Comparison of ENCODE assay signal across 8 cellular contexts in the genomic region with DNA sequence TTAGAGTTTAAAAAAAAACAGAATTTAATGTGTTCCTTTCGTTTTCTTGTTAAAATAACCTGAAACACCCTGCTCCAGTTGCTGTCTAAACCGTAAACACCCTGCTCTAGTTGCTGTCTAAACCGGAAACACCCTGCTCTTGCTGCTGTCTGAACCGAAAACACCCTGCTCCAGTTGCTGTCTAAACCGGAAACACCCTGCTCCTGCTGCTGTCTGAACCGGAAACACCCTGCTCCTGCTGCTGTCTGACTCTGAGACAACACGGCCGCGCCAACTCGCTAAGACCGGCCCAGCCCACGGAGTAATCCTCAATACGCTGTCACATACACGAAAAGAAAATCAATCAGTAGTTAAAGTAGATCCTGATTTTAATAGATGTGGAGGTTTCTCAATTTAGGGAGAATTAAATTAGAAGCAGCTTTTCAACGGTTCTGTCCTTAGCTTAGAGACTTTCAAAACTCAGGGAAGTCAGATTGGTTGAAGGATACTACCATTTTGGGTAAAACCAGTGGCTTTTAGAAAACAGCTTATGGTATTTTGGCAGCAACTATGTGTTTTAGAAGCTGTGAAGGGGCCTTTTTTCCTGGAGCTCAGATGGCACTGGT.
DNase-seq lines count a peak whose midpoint lies in the region; ATAC-seq and TF ChIP-seq lines count a peak whose summit lies in the region.
"Had no signal": no experiment of that assay in that cellular context is flagged by ENCODE, and none has a peak within 500 bp of the region (broad histone marks: within the 10 kb centered on the region; RNA-seq: fewer than 3 reads in every experiment).

No MANE protein-coding gene starts in this region.

- intact Hi-C loops in upper lobe of right lung (cut with DNase I): no loop called here

- H3K4me3 ChIP-seq in upper lobe of right lung: no peak overlapping the region
- H3K4me3 ChIP-seq: body of pancreas had no signal

- TF ChIP-seq CTCF in GM20000 (IDR thresholded peaks at IDR 0.05; ENCODE audit: extremely low read depth, missing control alignments) (no peak), upper lobe of right lung (IDR thresholded peaks at IDR 0.05) (no peak)

- peaks cover 10% of the 10 kb centered on the region for H3K9me3 Mint-ChIP-seq in activated CD4-positive, alpha-beta memory T cell treated with anti-CD3 and anti-CD28 coated beads, Interleukin-2, amount 10 ng/mL, durations not matched to agents 7 days and 5 days

- TF ChIP-seq POLR2A in erythroblast (IDR thresholded peaks at IDR 0.05; ENCODE audit: low read length): no peak

- DNase-seq in GM20000 (ENCODE audit: low spot score): peak; percentile 79
- DNase-seq in activated CD4-positive, alpha-beta memory T cell treated with anti-CD3 and anti-CD28 coated beads, Interleukin-2, amount 10 ng/mL, durations not matched to agents 7 days and 5 days: peak; percentile 81
- peak; percentile 23 to 47 for DNase-seq in erythroblast (lab: John Stamatoyannopoulos, UW)
- DNase-seq in pulmonary artery endothelial cell (ENCODE audit: low read depth, low spot score): peak; percentile 98
- DNase-seq in upper lobe of right lung: no peak
- no peak for DNase-seq in mesenteric fat pad (ENCODE audit: low spot score)

- H3K27me3 ChIP-seq in upper lobe of right lung: no peaks in the 10 kb centered on the region
- H3K27me3 ChIP-seq: body of pancreas had no signal

- ATAC-seq in HG03565 (IDR thresholded peaks at IDR 0.05; ENCODE audit: unreplicated experiment) (peak; percentile 93), upper lobe of right lung (peak; percentile 75)
- ATAC-seq: body of pancreas had no signal

- CTCF ChIA-PET in activated CD4-positive, alpha-beta memory T cell treated with anti-CD3 and anti-CD28 coated beads, Interleukin-2, amount 10 ng/mL, durations not matched to agents 7 days and 5 days (lab: Charles Lee): interaction anchor here (0.5 to 1.7 kb wide), 5 partner anchors 38 to 139 kb away, joined by 3 to 5 read pairs (median 5); partner anchors contain the start of gene RPS6KA2

- H3K36me3 Mint-ChIP-seq in activated CD4-positive, alpha-beta memory T cell treated with anti-CD3 and anti-CD28 coated beads, Interleukin-2, amount 10 ng/mL, durations not matched to agents 7 days and 5 days (ENCODE audit: low read depth): peaks cover 27% of the 10 kb centered on the region

- H3K4me1 ChIP-seq in upper lobe of right lung: peaks cover 19% of the 10 kb centered on the region
- H3K4me1 ChIP-seq: body of pancreas had no signal

- no peaks in the 10 kb centered on the region for H3K9me3 ChIP-seq in upper lobe of right lung
- H3K9me3 ChIP-seq: body of pancreas had no signal

- peaks cover 56% of the 10 kb centered on the region for H3K36me3 ChIP-seq in upper lobe of right lung

- POLR2A ChIA-PET in activated CD4-positive, alpha-beta memory T cell treated with anti-CD3 and anti-CD28 coated beads, Interleukin-2, amount 10 ng/mL, durations not matched to agents 7 days and 5 days (lab: Charles Lee): interaction anchor here (1.1 to 1.8 kb wide), 4 partner anchors 14 to 140 kb away, joined by 3 to 4 read pairs (median 4); no protein-coding TSS in a partner anchor

- H3K4me1 Mint-ChIP-seq in activated CD4-positive, alpha-beta memory T cell treated with anti-CD3 and anti-CD28 coated beads, Interleukin-2, amount 10 ng/mL, durations not matched to agents 7 days and 5 days: peaks cover 28% of the 10 kb centered on the region

- peak overlapping the region; percentile 71 for H3K27ac ChIP-seq in upper lobe of right lung

- peak overlapping the region; percentile 98 for H3K27ac Mint-ChIP-seq in activated CD4-positive, alpha-beta memory T cell treated with anti-CD3 and anti-CD28 coated beads, Interleukin-2, amount 10 ng/mL, durations not matched to agents 7 days and 5 days

- no peaks in the 10 kb centered on the region for H3K27me3 Mint-ChIP-seq in activated CD4-positive, alpha-beta memory T cell treated with anti-CD3 and anti-CD28 coated beads, Interleukin-2, amount 10 ng/mL, durations not matched to agents 7 days and 5 days

- H3K4me3 Mint-ChIP-seq in activated CD4-positive, alpha-beta memory T cell treated with anti-CD3 and anti-CD28 coated beads, Interleukin-2, amount 10 ng/mL, durations not matched to agents 7 days and 5 days: peak overlapping the region; percentile 62

Comparison
In these comparisons a context has a peak if more than half of its experiments do, and no peak if none do; other contexts are left out.
1. DNase-seq: peak in GM20000 (single experiment), activated CD4-positive, alpha-beta memory T cell treated with anti-CD3 and anti-CD28 coated beads, Interleukin-2, amount 10 ng/mL, durations not matched to agents 7 days and 5 days (single experiment), erythroblast (2 of 2) and pulmonary artery endothelial cell (single experiment); none in upper lobe of right lung (single experiment) and mesenteric fat pad (single experiment).